ENCODE assay signal across 8 cellular contexts in genomic region chr3:155854147-155854940, GRCh38. TPM values are rescaled to one million over a fixed set of nuclear protein-coding genes. Genes with fewer than 3 reads are reported as not detected.
DNase-seq lines count a peak whose midpoint lies in the region; ATAC-seq and TF ChIP-seq lines count a peak whose summit lies in the region.

Gene SLC33A1, minus strand, starts transcription at chr3:155854427. Its CDS starts 430 bp downstream, at chr3:155853997.

- peak within 1 kb of the TSS; percentile 96 for H3K27ac ChIP-seq in CD8-positive, alpha-beta memory T cell (ENCODE audit: low read depth, low read length)
- peak within 1 kb of the TSS; percentile 93 for H3K27ac ChIP-seq in lower lobe of right lung

- ATAC-seq in GM19468 (IDR thresholded peaks at IDR 0.05; ENCODE audit: extremely low read depth, unreplicated experiment) (peak; percentile 97), lower lobe of right lung (peak; percentile 98 to 100)

- H3K27me3 Mint-ChIP-seq in CD8-positive, alpha-beta memory T cell = no peaks in the 10 kb centered on the region

- CTCF ChIA-PET in CD8-positive, alpha-beta memory T cell (lab: Charles Lee) = interaction anchor here (1.0 to 2.5 kb wide), 5 partner anchors 8 to 48 kb away, joined by 3 to 44 read pairs (median 5); partner anchors contain the start of genes C3orf33 and GMPS

- peak; percentile 97 to 99 (median 99) for DNase-seq in CD8-positive, alpha-beta memory T cell
- DNase-seq in HS-5 (ENCODE audit: low read depth) (peak; percentile 97), lower lobe of right lung (peak; percentile 100)
- DNase-seq in NK-92 treated with Interleukin-12 subunit alpha and Interleukin-12 subunit beta, amount 100 ng/mL, for 24 hours (lab: John Stamatoyannopoulos, UW) = peak; percentile 98
- DNase-seq in activated CD8-positive, alpha-beta memory T cell treated with anti-CD3 and anti-CD28 coated beads for 24 hours = peak; percentile 99
- peak; percentile 98 for DNase-seq in effector CD4-positive, alpha-beta T cell
- peak; percentile 95 to 98 (median 97) for DNase-seq in stimulated activated CD4-positive, alpha-beta T cell treated with anti-CD3 and anti-CD28 coated beads, TNF-alpha, amount 100 ng/mL, for 24 hours (ENCODE audit: low read depth in 3 of 3)

- no peaks in the 10 kb centered on the region for H3K36me3 ChIP-seq in CD8-positive, alpha-beta memory T cell (ENCODE audit: insufficient read depth, low read length)
- peaks cover 4% of the 10 kb centered on the region for H3K36me3 ChIP-seq in lower lobe of right lung

- H3K27me3 ChIP-seq in CD8-positive, alpha-beta memory T cell (ENCODE audit: insufficient read depth, low read length, poor library complexity, severe bottlenecking) = no peaks in the 10 kb centered on the region
- H3K27me3 ChIP-seq in lower lobe of right lung (ENCODE audit: low read depth) = no peaks in the 10 kb centered on the region

- peak within 1 kb of the TSS; percentile 96 to 100 (median 100) for H3K27ac Mint-ChIP-seq in CD8-positive, alpha-beta memory T cell

- H3K4me3 Mint-ChIP-seq in CD8-positive, alpha-beta memory T cell = peak within 1 kb of the TSS; percentile 86 to 98 (median 97)

- peak within 1 kb of the TSS; percentile 93 for H3K4me3 ChIP-seq in CD8-positive, alpha-beta memory T cell (ENCODE audit: low read length)
- peak within 1 kb of the TSS; percentile 94 for H3K4me3 ChIP-seq in lower lobe of right lung

- intact Hi-C loops in lower lobe of right lung (cut with DNase I) = no loop called here

- peaks cover 33 to 42% (median 41%) of the 10 kb centered on the region in 3 donors for H3K4me1 Mint-ChIP-seq in CD8-positive, alpha-beta memory T cell

- H3K9me3 Mint-ChIP-seq in CD8-positive, alpha-beta memory T cell = peaks cover 0 to 5% (median 0%) of the 10 kb centered on the region in 5 donors

- peaks cover 31% of the 10 kb centered on the region for H3K4me1 ChIP-seq in CD8-positive, alpha-beta memory T cell (ENCODE audit: insufficient read depth, low read length)
- peaks cover 40% of the 10 kb centered on the region for H3K4me1 ChIP-seq in lower lobe of right lung

- no peaks in the 10 kb centered on the region for H3K9me3 ChIP-seq in CD8-positive, alpha-beta memory T cell (ENCODE audit: low read length)
- no peaks in the 10 kb centered on the region for H3K9me3 ChIP-seq in lower lobe of right lung

- peaks cover 0 to 20% (median 1%) of the 10 kb centered on the region in 3 donors for H3K36me3 Mint-ChIP-seq in CD8-positive, alpha-beta memory T cell

- TF ChIP-seq CTCF in lower lobe of right lung (IDR thresholded peaks at IDR 0.05) = no peak

- POLR2A ChIA-PET in CD8-positive, alpha-beta memory T cell (lab: Charles Lee) = interaction anchor here (0.6 to 2.2 kb wide), 6 partner anchors 8 to 1306 kb away, joined by 3 to 11 read pairs (median 6); partner anchors contain the start of genes C3orf33, CCNL1 and GMPS

RNA-seq across cellular contexts. Expression of gene SLC33A1, which starts in this region (rescaled TPM):
- total RNA-seq in CD8-positive, alpha-beta memory T cell = 10 to 100 TPM; 22.8 to 24.8 TPM
- polyA plus RNA-seq in CD8-positive, alpha-beta memory T cell = 19.5 TPM
- total RNA-seq in lower lobe of right lung = 33.9 TPM

Comparison
In these comparisons a context has a peak if more than half of its experiments do, and no peak if none do; other contexts are left out.
1. Peak in every context shown above with its lines: DNase-seq, ATAC-seq, H3K4me3 ChIP-seq and H3K27ac ChIP-seq.